In genomic region chr3:52685705-52686691, GRCh38 we compare ENCODE assay signal across 1 cellular context.
TF ChIP-seq lines count a peak whose summit lies in the region.

TSS of gene GNL3 (plus strand) at chr3:52686032. CDS start at chr3:52686093, 61 bp downstream.
TSS of gene PBRM1 (minus strand) at chr3:52685913.

TF ChIP-seq in HepG2, 621 proteins besides CTCF, POLR2A, EP300 and RAD21 (continued from another document and continues in another):
- TF ChIP-seq ATF6 (CRISPR knock-in tag; conservative IDR thresholded peaks at IDR 0.05) (no peak), TEF (CRISPR knock-in tag; IDR thresholded peaks at IDR 0.05) (0 out of 2 replicates have a peak, but pooled peaks have one; percentile 10), ZHX1 (CRISPR knock-in tag; IDR thresholded peaks at IDR 0.05; ENCODE audit: low read depth) (peak; percentile 76; the same call in 1 of the 2 replicates), PITX1 (CRISPR knock-in tag; IDR thresholded peaks at IDR 0.05) (peak; percentile 62; the same call in 1 of the 2 replicates), ZNF430 (CRISPR knock-in tag; IDR thresholded peaks at IDR 0.05) (peak; percentile 97), ZNF17 (CRISPR knock-in tag; IDR thresholded peaks at IDR 0.05) (no peak), ASH2L (IDR thresholded peaks at IDR 0.05; ENCODE audit: insufficient read length, low read depth, low read length) (peak; percentile 77), TERF1 (CRISPR knock-in tag; IDR thresholded peaks at IDR 0.05) (0 out of 2 replicates have a peak, but pooled peaks have one; percentile 91), ZBTB21 (CRISPR knock-in tag; IDR thresholded peaks at IDR 0.05) (0 out of 2 replicates have a peak, but pooled peaks have one; percentile 57), ZNF614 (CRISPR knock-in tag; IDR thresholded peaks at IDR 0.05; ENCODE audit: borderline replicate concordance) (peak; percentile 26; the same call in 1 of the 2 replicates), ZNF572 (CRISPR knock-in tag; IDR thresholded peaks at IDR 0.05) (peak; percentile 74; the same call in 1 of the 2 replicates), PTBP1 (IDR thresholded peaks at IDR 0.05; ENCODE audit: low read depth, low read length, poor library complexity, severe bottlenecking) (no peak), DZIP1 (CRISPR knock-in tag; IDR thresholded peaks at IDR 0.05) (peak; percentile 99), THAP11 (CRISPR knock-in tag; IDR thresholded peaks at IDR 0.05) (peak; percentile 94), TRIM24 (CRISPR knock-in tag; IDR thresholded peaks at IDR 0.05) (no peak), ZBTB8A (CRISPR knock-in tag; IDR thresholded peaks at IDR 0.05; ENCODE audit: borderline replicate concordance, low read depth) (no peak), MED8 (CRISPR knock-in tag; IDR thresholded peaks at IDR 0.05; ENCODE audit: insufficient replicate concordance) (peak; percentile 86), MAX (IDR thresholded peaks at IDR 0.05) (peak; percentile 100), ZNF761 (CRISPR knock-in tag; conservative IDR thresholded peaks at IDR 0.05) (0 out of 2 replicates have a peak, but pooled peaks have one; percentile 71), ZSCAN20 (CRISPR knock-in tag; IDR thresholded peaks at IDR 0.05; ENCODE audit: borderline replicate concordance) (peak; percentile 42; the same call in 1 of the 2 replicates), BATF2 (CRISPR knock-in tag; IDR thresholded peaks at IDR 0.05) (0 out of 2 replicates have a peak, but pooled peaks have one; percentile 63), EED (CRISPR knock-in tag; IDR thresholded peaks at IDR 0.05) (0 out of 2 replicates have a peak, but pooled peaks have one; percentile 31), ZNF562 (CRISPR knock-in tag; IDR thresholded peaks at IDR 0.05; ENCODE audit: borderline replicate concordance) (no peak), EEA1 (CRISPR knock-in tag; IDR thresholded peaks at IDR 0.05; ENCODE audit: borderline replicate concordance) (no peak), SOX13 (IDR thresholded peaks at IDR 0.05) (peak; percentile 18; the same call in 1 of the 2 replicates), SOX13 (CRISPR knock-in tag; conservative IDR thresholded peaks at IDR 0.05 in 1 of 2, IDR thresholded peaks at IDR 0.05 in 1 of 2) (peak in 1 of 2 experiments; percentile 55; a peak in 2 of 4 replicates), ZKSCAN5 (CRISPR knock-in tag; IDR thresholded peaks at IDR 0.05) (0 out of 2 replicates have a peak, but pooled peaks have one; percentile 10), RNF2 (conservative IDR thresholded peaks at IDR 0.05; ENCODE audit: low read depth) (peak; percentile 84; the same call in 1 of the 2 replicates), ETS1 (CRISPR knock-in tag; IDR thresholded peaks at IDR 0.05) (0 out of 2 replicates have a peak, but pooled peaks have one; percentile 65), ZNF776 (CRISPR knock-in tag; IDR thresholded peaks at IDR 0.05) (peak; percentile 90), ZNF543 (CRISPR knock-in tag; IDR thresholded peaks at IDR 0.05) (peak; percentile 69; the same call in 1 of the 2 replicates), GATA4 (IDR thresholded peaks at IDR 0.05; ENCODE audit: borderline replicate concordance, low read depth) (no peak), NFATC3 (CRISPR knock-in tag; IDR thresholded peaks at IDR 0.05) (no peak), ZNF20 (CRISPR knock-in tag; IDR thresholded peaks at IDR 0.05) (0 out of 2 replicates have a peak, but pooled peaks have one; percentile 43), ZNF737 (CRISPR knock-in tag; IDR thresholded peaks at IDR 0.05; ENCODE audit: borderline replicate concordance) (peak; percentile 63; the same call in 1 of the 2 replicates), NONO (IDR thresholded peaks at IDR 0.05) (no peak), NONO (CRISPR knock-in tag; conservative IDR thresholded peaks at IDR 0.05) (peak; percentile 94), FOXJ3 (CRISPR knock-in tag; IDR thresholded peaks at IDR 0.05; ENCODE audit: borderline replicate concordance) (no peak), ZNF7 (CRISPR knock-in tag; IDR thresholded peaks at IDR 0.05) (no peak; the same call in 1 of the 2 replicates), TEAD2 (CRISPR knock-in tag; IDR thresholded peaks at IDR 0.05) (0 out of 2 replicates have a peak, but pooled peaks have one; percentile 14), KIAA2018 (CRISPR knock-in tag; IDR thresholded peaks at IDR 0.05; ENCODE audit: borderline replicate concordance) (no peak), DR1 (CRISPR knock-in tag; IDR thresholded peaks at IDR 0.05) (peak; percentile 94), GZF1 (CRISPR knock-in tag; IDR thresholded peaks at IDR 0.05) (no peak; the same call in 1 of the 2 replicates)
